8 cellular contexts compared by ENCODE assay signal in genomic region chr6:151451417-151451949, GRCh38. TPM values are rescaled to one million over a fixed set of nuclear protein-coding genes. Genes with fewer than 3 reads are reported as not detected.
DNase-seq lines count a peak whose midpoint lies in the region; ATAC-seq and TF ChIP-seq lines count a peak whose summit lies in the region.

No MANE protein-coding gene starts in this region.

- CTCF ChIA-PET in BJ (lab: Yijun Ruan, JAX): interaction anchor here (0.5 to 1.7 kb wide), 6 partner anchors 10 to 189 kb away, joined by 3 to 5 read pairs (median 3); no protein-coding TSS in a partner anchor

- DNase-seq in BJ (ENCODE audit: low read depth): no peak
- DNase-seq in chondrocyte (ENCODE audit: low spot score): no peak
- no peak for DNase-seq in naive thymus-derived CD8-positive, alpha-beta T cell
- DNase-seq in AG08395 (ENCODE audit: low spot score): no peak
- no peak for DNase-seq in KBM-7
- no peak for DNase-seq in SW 1271 (lab: John Stamatoyannopoulos, UW)
- no peak for DNase-seq in central memory CD4-positive, alpha-beta T cell

- no peaks in the 10 kb centered on the region for H3K36me3 ChIP-seq in BJ (ENCODE audit: control insufficient read depth, insufficient read depth, low read length)

- H3K27ac Mint-ChIP-seq in IgD-negative memory B cell (peak overlapping the region; percentile 67 to 99 (median 97)), chondrocyte (ENCODE audit: unreplicated experiment) (peak overlapping the region; percentile 96)
- peak overlapping the region; percentile 88 to 96 (median 94) for H3K27ac Mint-ChIP-seq in naive thymus-derived CD8-positive, alpha-beta T cell

- peak overlapping the region; percentile 69 for H3K4me3 ChIP-seq in BJ (ENCODE audit: low read depth, low read length)

- peak overlapping the region; percentile 96 to 99 (median 99) for H3K4me3 Mint-ChIP-seq in IgD-negative memory B cell
- peak overlapping the region; percentile 94 for H3K4me3 Mint-ChIP-seq in chondrocyte (ENCODE audit: unreplicated experiment)
- H3K4me3 Mint-ChIP-seq in naive thymus-derived CD8-positive, alpha-beta T cell: peak overlapping the region; percentile 85 to 99 (median 97)

- TF ChIP-seq CTCF in BJ (IDR thresholded peaks at IDR 0.05; ENCODE audit: insufficient read depth, low read depth, low read length) (no peak), chondrocyte (IDR thresholded peaks at IDR 0.05) (no peak)

- in situ Hi-C loops in KBM-7 (cut with MboI; ENCODE audit: low pct_unique_long_range_greater_than_20kb, low sequenced_read_pairs): no loop called here

- H3K27me3 ChIP-seq in BJ (ENCODE audit: control insufficient read depth, insufficient read depth, low read length): no peaks in the 10 kb centered on the region

- no peaks in the 10 kb centered on the region for H3K9me3 Mint-ChIP-seq in IgD-negative memory B cell
- H3K9me3 Mint-ChIP-seq in chondrocyte (ENCODE audit: low read depth): no peaks in the 10 kb centered on the region
- peaks cover 0 to 3% (median 0%) of the 10 kb centered on the region in 9 donors for H3K9me3 Mint-ChIP-seq in naive thymus-derived CD8-positive, alpha-beta T cell

- H3K27me3 Mint-ChIP-seq in IgD-negative memory B cell (no peaks in the 10 kb centered on the region), chondrocyte (ENCODE audit: low read depth) (no peaks in the 10 kb centered on the region)
- H3K27me3 Mint-ChIP-seq in naive thymus-derived CD8-positive, alpha-beta T cell: no peaks in the 10 kb centered on the region

- peaks cover 1% of the 10 kb centered on the region for H3K36me3 Mint-ChIP-seq in IgD-negative memory B cell
- peaks cover 2% of the 10 kb centered on the region for H3K36me3 Mint-ChIP-seq in chondrocyte (ENCODE audit: low read depth)
- peaks cover 0 to 6% (median 2%) of the 10 kb centered on the region in 3 donors for H3K36me3 Mint-ChIP-seq in naive thymus-derived CD8-positive, alpha-beta T cell

- POLR2A ChIA-PET in BJ (lab: Charles Lee): interaction anchor here (0.6 kb wide), 1 partner anchor 129 kb away, joined by 3 read pairs; no protein-coding TSS in a partner anchor
- POLR2A ChIA-PET in naive thymus-derived CD8-positive, alpha-beta T cell (lab: Charles Lee): interaction anchor here (0.7 to 2.3 kb wide), 9 partner anchors 8 to 1532 kb away, joined by 3 to 49 read pairs (median 6); partner anchors contain the start of genes FBXO5 and ZBTB2

- ATAC-seq in naive thymus-derived CD8-positive, alpha-beta T cell: no peak

- peaks cover 28 to 32% (median 30%) of the 10 kb centered on the region in 3 donors for H3K4me1 Mint-ChIP-seq in IgD-negative memory B cell
- H3K4me1 Mint-ChIP-seq in chondrocyte (ENCODE audit: low read depth): peaks cover 58% of the 10 kb centered on the region
- H3K4me1 Mint-ChIP-seq in naive thymus-derived CD8-positive, alpha-beta T cell: peaks cover 24 to 58% (median 52%) of the 10 kb centered on the region in 4 donors

RNA-seq across cellular contexts. Expression of gene RMND1, which starts 0.4 kb away (rescaled TPM):
- polyA plus RNA-seq in BJ (2011; rRNA removed): 10.4 and 18.9 TPM in 2 replicates
- 9.8 and 10.4 TPM in 2 replicates for polyA minus RNA-seq in BJ (2011; rRNA and poly(A)+ RNA removed)
- polyA plus RNA-seq in IgD-negative memory B cell: 13.7 TPM
- 19.3 to 42.8 TPM (median 42.5 TPM) in 3 replicates for total RNA-seq in chondrocyte
- total RNA-seq in naive thymus-derived CD8-positive, alpha-beta T cell: 10 to 100 TPM; 16.0 to 18.3 TPM
- polyA plus RNA-seq in naive thymus-derived CD8-positive, alpha-beta T cell: 10 to 100 TPM in 2 of 3 donors, 1 to 10 TPM in 1; 7.7 to 13.9 (median 10.7) TPM

RNA-seq across cellular contexts. Expression of gene CCDC170, which starts 42.3 kb away (rescaled TPM):
- polyA plus RNA-seq in BJ (2011; rRNA removed) (0.11 and 0.12 TPM in 2 replicates), IgD-negative memory B cell (not detected)
- polyA minus RNA-seq in BJ (2011; rRNA and poly(A)+ RNA removed): 0.24 and 0.46 TPM in 2 replicates
- 0.20 to 0.67 TPM (median 0.60 TPM) in 3 replicates for total RNA-seq in chondrocyte
- total RNA-seq in naive thymus-derived CD8-positive, alpha-beta T cell: not detected
- polyA plus RNA-seq in naive thymus-derived CD8-positive, alpha-beta T cell: under 1 TPM in 1 of 3 donors, not detected in 2; 0.09 TPM
